Comparison of ENCODE assay signal across 1 cellular context in genomic region chr3:67500699-67501098, GRCh38.
A peak's percentile ranks its signal among the peaks of the same experiment; 100 is the strongest.
TF ChIP-seq lines count a peak whose summit lies in the region.

No MANE protein-coding gene starts in this region.

TF ChIP-seq in HepG2, 621 proteins besides CTCF, POLR2A, EP300 and RAD21:
- TF ChIP-seq ZNF3 (CRISPR knock-in tag; IDR thresholded peaks at IDR 0.05): no peak
- TF ChIP-seq NR2F1 (CRISPR knock-in tag; IDR thresholded peaks at IDR 0.05): 0 out of 4 replicates have a peak, but pooled peaks of 1 of the 2 experiments have one; percentile 32
- 0 out of 2 replicates have a peak, but pooled peaks have one; percentile 13 for TF ChIP-seq HNF4G (IDR thresholded peaks at IDR 0.05; ENCODE audit: borderline replicate concordance, low read depth, low read length)
- no peak for TF ChIP-seq HNF4G (CRISPR knock-in tag; IDR thresholded peaks at IDR 0.05; ENCODE audit: borderline replicate concordance, low read depth)
- TF ChIP-seq MIXL1 (CRISPR knock-in tag; IDR thresholded peaks at IDR 0.05): peak; percentile 50; the same call in 1 of the 2 replicates
- TF ChIP-seq, protein P1, sequence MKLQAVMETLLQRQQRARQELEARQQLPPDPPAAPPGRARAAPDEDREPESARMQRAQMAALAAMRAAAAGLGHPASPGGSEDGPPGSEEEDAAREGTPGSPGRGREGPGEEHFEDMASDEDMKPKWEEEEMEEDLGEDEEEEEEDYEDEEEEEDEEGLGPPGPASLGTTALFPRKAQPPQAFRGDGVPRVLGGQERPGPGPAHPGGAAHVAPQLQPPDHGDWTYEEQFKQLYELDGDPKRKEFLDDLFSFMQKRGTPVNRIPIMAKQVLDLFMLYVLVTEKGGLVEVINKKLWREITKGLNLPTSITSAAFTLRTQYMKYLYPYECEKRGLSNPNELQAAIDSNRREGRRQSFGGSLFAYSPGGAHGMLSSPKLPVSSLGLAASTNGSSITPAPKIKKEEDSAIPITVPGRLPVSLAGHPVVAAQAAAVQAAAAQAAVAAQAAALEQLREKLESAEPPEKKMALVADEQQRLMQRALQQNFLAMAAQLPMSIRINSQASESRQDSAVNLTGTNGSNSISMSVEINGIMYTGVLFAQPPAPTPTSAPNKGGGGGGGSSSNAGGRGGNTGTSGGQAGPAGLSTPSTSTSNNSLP (IDR thresholded peaks at IDR 0.05; ENCODE audit: low read depth, low read length): peak; percentile 49; the same call in 1 of the 2 replicates
- TF ChIP-seq, protein P2, sequence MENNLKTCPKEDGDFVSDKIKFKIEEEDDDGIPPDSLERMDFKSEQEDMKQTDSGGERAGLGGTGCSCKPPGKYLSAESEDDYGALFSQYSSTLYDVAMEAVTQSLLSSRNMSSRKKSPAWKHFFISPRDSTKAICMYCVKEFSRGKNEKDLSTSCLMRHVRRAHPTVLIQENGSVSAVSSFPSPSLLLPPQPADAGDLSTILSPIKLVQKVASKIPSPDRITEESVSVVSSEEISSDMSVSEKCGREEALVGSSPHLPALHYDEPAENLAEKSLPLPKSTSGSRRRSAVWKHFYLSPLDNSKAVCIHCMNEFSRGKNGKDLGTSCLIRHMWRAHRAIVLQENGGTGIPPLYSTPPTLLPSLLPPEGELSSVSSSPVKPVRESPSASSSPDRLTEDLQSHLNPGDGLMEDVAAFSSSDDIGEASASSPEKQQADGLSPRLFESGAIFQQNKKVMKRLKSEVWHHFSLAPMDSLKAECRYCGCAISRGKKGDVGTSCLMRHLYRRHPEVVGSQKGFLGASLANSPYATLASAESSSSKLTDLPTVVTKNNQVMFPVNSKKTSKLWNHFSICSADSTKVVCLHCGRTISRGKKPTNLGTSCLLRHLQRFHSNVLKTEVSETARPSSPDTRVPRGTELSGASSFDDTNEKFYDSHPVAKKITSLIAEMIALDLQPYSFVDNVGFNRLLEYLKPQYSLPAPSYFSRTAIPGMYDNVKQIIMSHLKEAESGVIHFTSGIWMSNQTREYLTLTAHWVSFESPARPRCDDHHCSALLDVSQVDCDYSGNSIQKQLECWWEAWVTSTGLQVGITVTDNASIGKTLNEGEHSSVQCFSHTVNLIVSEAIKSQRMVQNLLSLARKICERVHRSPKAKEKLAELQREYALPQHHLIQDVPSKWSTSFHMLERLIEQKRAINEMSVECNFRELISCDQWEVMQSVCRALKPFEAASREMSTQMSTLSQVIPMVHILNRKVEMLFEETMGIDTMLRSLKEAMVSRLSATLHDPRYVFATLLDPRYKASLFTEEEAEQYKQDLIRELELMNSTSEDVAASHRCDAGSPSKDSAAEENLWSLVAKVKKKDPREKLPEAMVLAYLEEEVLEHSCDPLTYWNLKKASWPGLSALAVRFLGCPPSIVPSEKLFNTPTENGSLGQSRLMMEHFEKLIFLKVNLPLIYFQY (CRISPR knock-in tag; IDR thresholded peaks at IDR 0.05; ENCODE audit: borderline replicate concordance): no peak
